In the genomic region with DNA sequence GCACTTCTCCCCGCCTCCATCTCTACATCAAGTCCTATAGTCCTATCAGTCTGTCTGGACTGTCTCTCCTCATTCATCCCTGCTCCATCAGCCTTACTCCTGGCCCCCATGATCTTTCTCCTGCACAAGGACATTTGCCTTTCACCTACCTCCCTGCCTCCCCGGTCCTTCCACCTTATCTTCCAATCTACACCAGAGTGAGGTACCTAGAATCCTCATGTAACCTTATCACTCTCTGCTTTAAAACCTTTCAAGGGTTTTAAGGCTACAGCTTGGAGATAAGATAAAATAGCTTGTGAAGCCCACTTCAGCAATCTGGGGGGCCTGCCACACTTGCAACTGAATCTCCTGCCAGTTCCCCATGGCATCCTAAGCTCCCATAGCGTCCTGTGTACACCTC, we compare ENCODE assay signal across 12 cellular contexts. TPM values are rescaled to one million over a fixed set of nuclear protein-coding genes. Genes with fewer than 3 reads are reported as not detected.
DNase-seq lines count a peak whose midpoint lies in the region; ATAC-seq and TF ChIP-seq lines count a peak whose summit lies in the region.
"Had no signal": no experiment of that assay in that cellular context is flagged by ENCODE, and none has a peak within 500 bp of the region (broad histone marks: within the 10 kb centered on the region; RNA-seq: fewer than 3 reads in every experiment).

No MANE protein-coding gene starts in this region.

- 93 to 97% methylated on average over 3 of the region's 3 CpGs for WGBS in lung, 2 donors
- whole genome bisulfite sequencing in stomach, 5 donors, result 66 to 85% (median 78%) methylated on average over 3 of the region's 3 CpGs

- no peaks in the 10 kb centered on the region for H3K27me3 Mint-ChIP-seq in activated naive CD4-positive, alpha-beta T cell treated with anti-CD3 and anti-CD28 coated beads, Interleukin-2, amount 50 U/mL, for 24 hours
- no peaks in the 10 kb centered on the region for H3K27me3 Mint-ChIP-seq in activated naive CD4-positive, alpha-beta T cell treated with anti-CD3 and anti-CD28 coated beads for 36 hours (ENCODE audit: low read depth)
- no peaks in the 10 kb centered on the region for H3K27me3 Mint-ChIP-seq in activated T-helper 17 cell treated with anti-CD3 and anti-CD28 coated beads, Interleukin-2, amount 50 U/mL, for 72 hours
- H3K27me3 Mint-ChIP-seq: activated CD4-positive, alpha-beta T cell treated with anti-CD3 and anti-CD28 coated beads, Interleukin-2, amount 10 ng/mL, durations not matched to agents 24 days and 14 days had no signal

- H3K4me1 ChIP-seq in lung (ENCODE audit: control insufficient read depth in 2 of 2, insufficient read depth in 2 of 2, low read length in 2 of 2) (peaks cover 37 to 63% of the 10 kb centered on the region in 2 donors), stomach (peaks cover 40 to 96% (median 60%) of the 10 kb centered on the region in 4 donors)

- CTCF ChIA-PET in activated naive CD4-positive, alpha-beta T cell treated with anti-CD3 and anti-CD28 coated beads for 36 hours (lab: Charles Lee), result no interaction called here

- no peaks in the 10 kb centered on the region for H3K9me3 ChIP-seq in lung (ENCODE audit: control insufficient read depth in 2 of 2, insufficient read depth in 1 of 2, low read length in 1 of 2)
- H3K9me3 ChIP-seq in stomach, result no peaks in the 10 kb centered on the region

- H3K27ac Mint-ChIP-seq in activated naive CD4-positive, alpha-beta T cell treated with anti-CD3 and anti-CD28 coated beads, Interleukin-2, amount 50 U/mL, for 24 hours, result peak overlapping the region; percentile 31
- H3K27ac Mint-ChIP-seq in activated naive CD4-positive, alpha-beta T cell treated with anti-CD3 and anti-CD28 coated beads for 36 hours, result no peak overlapping the region
- peak overlapping the region; percentile 74 for H3K27ac Mint-ChIP-seq in activated T-helper 17 cell treated with anti-CD3 and anti-CD28 coated beads, Interleukin-2, amount 50 U/mL, for 72 hours
- H3K27ac Mint-ChIP-seq: activated CD4-positive, alpha-beta T cell treated with anti-CD3 and anti-CD28 coated beads, Interleukin-2, amount 10 ng/mL, durations not matched to agents 24 days and 14 days had no signal

- peaks cover 84% of the 10 kb centered on the region for H3K4me1 Mint-ChIP-seq in activated naive CD4-positive, alpha-beta T cell treated with anti-CD3 and anti-CD28 coated beads, Interleukin-2, amount 50 U/mL, for 24 hours
- H3K4me1 Mint-ChIP-seq in activated naive CD4-positive, alpha-beta T cell treated with anti-CD3 and anti-CD28 coated beads for 36 hours (ENCODE audit: low read depth), result peaks cover 69% of the 10 kb centered on the region
- peaks cover 84% of the 10 kb centered on the region for H3K4me1 Mint-ChIP-seq in activated T-helper 17 cell treated with anti-CD3 and anti-CD28 coated beads, Interleukin-2, amount 50 U/mL, for 72 hours

- no peaks in the 10 kb centered on the region for H3K9me3 Mint-ChIP-seq in activated naive CD4-positive, alpha-beta T cell treated with anti-CD3 and anti-CD28 coated beads, Interleukin-2, amount 50 U/mL, for 24 hours
- no peaks in the 10 kb centered on the region for H3K9me3 Mint-ChIP-seq in activated naive CD4-positive, alpha-beta T cell treated with anti-CD3 and anti-CD28 coated beads for 36 hours
- H3K9me3 Mint-ChIP-seq in activated T-helper 17 cell treated with anti-CD3 and anti-CD28 coated beads, Interleukin-2, amount 50 U/mL, for 72 hours, result peaks cover 4% of the 10 kb centered on the region
- H3K9me3 Mint-ChIP-seq: activated CD4-positive, alpha-beta T cell treated with anti-CD3 and anti-CD28 coated beads, Interleukin-2, amount 10 ng/mL, durations not matched to agents 24 days and 14 days had no signal

- H3K36me3 ChIP-seq in lung (ENCODE audit: control insufficient read depth in 2 of 2, insufficient read depth in 2 of 2, low read length in 2 of 2) (peaks cover 0 to 13% of the 10 kb centered on the region in 2 donors), stomach (peaks cover 0 to 7% (median 6%) of the 10 kb centered on the region in 4 donors)

- intact Hi-C loops in activated naive CD4-positive, alpha-beta T cell treated with anti-CD3 and anti-CD28 coated beads for 36 hours (cut with micrococcal nuclease), result no loop called here
- intact Hi-C loops in stomach (cut with DNase I; ENCODE audit: low total_unique reads), result no loop called here

- H3K27me3 ChIP-seq in lung (ENCODE audit: control insufficient read depth, insufficient read depth), result no peaks in the 10 kb centered on the region
- no peaks in the 10 kb centered on the region for H3K27me3 ChIP-seq in stomach

- no peak for DNase-seq in activated naive CD4-positive, alpha-beta T cell treated with anti-CD3 and anti-CD28 coated beads for 36 hours
- DNase-seq in lung (ENCODE audit: low spot score) (no peak), stomach (no peak), glomerular visceral epithelial cell (ENCODE audit: extremely low spot score) (no peak), KBM-7 (no peak)
- DNase-seq in stimulated activated CD4-positive, alpha-beta T cell treated with anti-CD3 and anti-CD28 coated beads, Interleukin-12 subunit alpha, Interleukin-12 subunit beta, amount 100 ng/mL, for 4 hours, result no peak
- DNase-seq: activated CD4-positive, alpha-beta T cell treated with anti-CD3 and anti-CD28 coated beads, Interleukin-2, amount 10 ng/mL, durations not matched to agents 24 days and 14 days; activated naive CD4-positive, alpha-beta T cell; Kasumi-1; NCI-H2081 had no signal

- TF ChIP-seq EP300 in stomach (IDR thresholded peaks at IDR 0.05), result no peak

- TF ChIP-seq CTCF in lung (IDR thresholded peaks at IDR 0.05; ENCODE audit: control extremely low read depth, extremely low read depth) (no peak), stomach (IDR thresholded peaks at IDR 0.05) (no peak)

- peaks cover 14% of the 10 kb centered on the region for H3K36me3 Mint-ChIP-seq in activated naive CD4-positive, alpha-beta T cell treated with anti-CD3 and anti-CD28 coated beads, Interleukin-2, amount 50 U/mL, for 24 hours
- peaks cover 14% of the 10 kb centered on the region for H3K36me3 Mint-ChIP-seq in activated naive CD4-positive, alpha-beta T cell treated with anti-CD3 and anti-CD28 coated beads for 36 hours (ENCODE audit: low read depth)
- H3K36me3 Mint-ChIP-seq in activated T-helper 17 cell treated with anti-CD3 and anti-CD28 coated beads, Interleukin-2, amount 50 U/mL, for 72 hours (ENCODE audit: low read depth), result peaks cover 80% of the 10 kb centered on the region

- in situ Hi-C loops in KBM-7 (cut with MboI; ENCODE audit: low pct_unique_long_range_greater_than_20kb, low sequenced_read_pairs), result no loop called here

- H3K4me3 ChIP-seq in lung (no peak overlapping the region), stomach (no peak overlapping the region)

- H3K27ac ChIP-seq in lung (ENCODE audit: low read depth in 1 of 2, low read length in 1 of 2) (peak overlapping the region; percentile 21 to 68), stomach (peak overlapping the region in 3 of 5 donors; percentile 57 to 78 (median 76))

- no peak for ATAC-seq in activated T-helper 17 cell treated with anti-CD3 and anti-CD28 coated beads, Interleukin-2, amount 50 U/mL, for 72 hours (replicated peaks)
- no peak for ATAC-seq in lung (ENCODE audit: insufficient read depth, low FRiP score)

- TF ChIP-seq POLR2A in stomach (IDR thresholded peaks at IDR 0.05), result no peak

- H3K4me3 Mint-ChIP-seq in activated naive CD4-positive, alpha-beta T cell treated with anti-CD3 and anti-CD28 coated beads, Interleukin-2, amount 50 U/mL, for 24 hours, result no peak overlapping the region
- H3K4me3 Mint-ChIP-seq in activated naive CD4-positive, alpha-beta T cell treated with anti-CD3 and anti-CD28 coated beads for 36 hours, result no peak overlapping the region
- peak overlapping the region; percentile 81 for H3K4me3 Mint-ChIP-seq in activated T-helper 17 cell treated with anti-CD3 and anti-CD28 coated beads, Interleukin-2, amount 50 U/mL, for 72 hours
- H3K4me3 Mint-ChIP-seq: activated CD4-positive, alpha-beta T cell treated with anti-CD3 and anti-CD28 coated beads, Interleukin-2, amount 10 ng/mL, durations not matched to agents 24 days and 14 days had no signal

RNA-seq across cellular contexts. Expression of gene CDC42EP3, which starts 12.8 kb away (rescaled TPM):
- 1 to 10 TPM; 8.5 to 9.4 TPM for total RNA-seq in activated naive CD4-positive, alpha-beta T cell treated with anti-CD3 and anti-CD28 coated beads for 36 hours
- 10 to 100 TPM; 33.5 to 40.9 TPM for total RNA-seq in activated T-helper 17 cell treated with anti-CD3 and anti-CD28 coated beads, Interleukin-2, amount 50 U/mL, for 72 hours
- total RNA-seq in lung, result 10 to 100 TPM; 38.7 to 59.0 TPM
- 10 to 100 TPM; 22.9 to 37.4 TPM for polyA plus RNA-seq in lung
- 10 to 100 TPM; 16.2 to 89.7 (median 26.3) TPM for total RNA-seq in stomach
- polyA plus RNA-seq in stomach, result 1 to 10 TPM; 6.7 to 8.9 (median 6.7) TPM
